Comparison of ENCODE assay signal across 17 cellular contexts in the genomic region with DNA sequence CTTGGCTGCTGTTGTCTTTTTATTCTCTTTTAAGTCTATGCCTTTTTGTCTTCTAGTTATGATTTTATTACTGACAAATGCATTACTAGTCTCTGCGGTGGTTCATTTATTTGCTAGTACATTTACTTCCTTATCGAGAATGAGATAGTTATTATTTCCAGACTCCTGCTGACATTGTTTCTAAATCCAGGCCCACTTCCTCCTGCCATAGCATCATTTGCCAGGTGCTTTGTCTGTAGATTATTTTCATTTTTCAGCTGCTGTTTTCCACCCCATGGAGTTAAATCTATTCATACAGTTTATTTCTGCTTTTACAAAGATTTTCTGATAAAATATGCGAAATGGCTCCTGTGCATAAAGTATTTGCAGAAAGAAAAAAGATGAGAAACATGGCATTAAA.
A peak's percentile ranks its signal among the peaks of the same experiment; 100 is the strongest.
DNase-seq lines count a peak whose midpoint lies in the region; TF ChIP-seq lines count a peak whose summit lies in the region.
"Had no signal": no experiment of that assay in that cellular context is flagged by ENCODE, and none has a peak within 500 bp of the region (broad histone marks: within the 10 kb centered on the region; RNA-seq: fewer than 3 reads in every experiment).

No MANE protein-coding gene starts in this region.

- no peaks in the 10 kb centered on the region for H3K36me3 ChIP-seq in SK-N-SH (replicated peaks in 1 of 2; ENCODE audit: control insufficient read depth in 1 of 2, insufficient read depth in 2 of 2, low read length in 1 of 2)
- no peaks in the 10 kb centered on the region for H3K36me3 ChIP-seq in neural cell (ENCODE audit: insufficient read depth, low read length)
- no peaks in the 10 kb centered on the region for H3K36me3 ChIP-seq in HAP-1 (replicated peaks)
- H3K36me3 ChIP-seq: BLaER1 treated with 17β-estradiol and CSF1 and Interleukin-3, amounts not matched to agents 10 nM and 100 nM had no signal

- TF ChIP-seq EP300 in SK-N-SH (IDR thresholded peaks at IDR 0.05; ENCODE audit: borderline replicate concordance in 1 of 2, low read depth in 1 of 2, low read length in 1 of 2), result peak in 1 of 2 experiments; percentile 71; a peak in 2 of 4 replicates
- TF ChIP-seq EP300 in neural cell (conservative IDR thresholded peaks at IDR 0.05; ENCODE audit: poor library complexity, severe bottlenecking), result no peak

- in situ Hi-C loops in HAP-1 (cut with MboI; ENCODE audit: low sequenced_read_pairs), result no loop called here

- CTCF ChIA-PET in SK-N-SH (lab: Yijun Ruan, JAX), result interaction anchor here (1.2 to 1.5 kb wide), 2 partner anchors 47 to 407 kb away, joined by 3 to 4 read pairs; no protein-coding TSS in a partner anchor

- peak overlapping the region in 1 of 2 experiments; percentile 93; a peak in 2 of 4 replicates for H3K27ac ChIP-seq in SK-N-SH (ENCODE audit: low read depth in 2 of 2, low read length in 1 of 2)
- H3K27ac ChIP-seq in neural cell (ENCODE audit: low read length), result peak overlapping the region; percentile 34
- H3K27ac ChIP-seq: BLaER1 treated with 17β-estradiol and CSF1 and Interleukin-3, amounts not matched to agents 10 nM and 100 nM had no signal

- H3K9me3 ChIP-seq in SK-N-SH, result no peaks in the 10 kb centered on the region
- H3K9me3 ChIP-seq in neural cell (ENCODE audit: low read length), result no peaks in the 10 kb centered on the region
- H3K9me3 ChIP-seq in HAP-1, result no peaks in the 10 kb centered on the region
- H3K9me3 ChIP-seq: BLaER1 treated with 17β-estradiol and CSF1 and Interleukin-3, amounts not matched to agents 10 nM and 100 nM had no signal

- TF ChIP-seq RAD21 in SK-N-SH (IDR thresholded peaks at IDR 0.05; ENCODE audit: low read length) (peak; percentile 17; the same call in 1 of the 2 replicates), neural cell (conservative IDR thresholded peaks at IDR 0.05) (no peak)

- no peaks in the 10 kb centered on the region for H3K27me3 ChIP-seq in SK-N-SH (ENCODE audit: insufficient read depth)
- no peaks in the 10 kb centered on the region for H3K27me3 ChIP-seq in neural cell (ENCODE audit: insufficient read depth, low read depth, low read length)
- no peaks in the 10 kb centered on the region for H3K27me3 ChIP-seq in HAP-1 (ENCODE audit: low read depth)
- H3K27me3 ChIP-seq: BLaER1 treated with 17β-estradiol and CSF1 and Interleukin-3, amounts not matched to agents 10 nM and 100 nM had no signal

- H4K20me1 ChIP-seq in SK-N-SH (ENCODE audit: insufficient read depth) (no peaks in the 10 kb centered on the region), neural cell (ENCODE audit: insufficient read depth) (no peaks in the 10 kb centered on the region)
- H4K20me1 ChIP-seq: BLaER1 treated with 17β-estradiol and CSF1 and Interleukin-3, amounts not matched to agents 10 nM and 100 nM had no signal

- no peak overlapping the region for H3K9ac ChIP-seq in SK-N-SH
- no peak overlapping the region for H3K9ac ChIP-seq in neural cell (ENCODE audit: low read length)
- H3K9ac ChIP-seq: BLaER1 treated with 17β-estradiol and CSF1 and Interleukin-3, amounts not matched to agents 10 nM and 100 nM had no signal

- H3F3A ChIP-seq in SK-N-SH (replicated peaks; ENCODE audit: insufficient read depth) (no peaks in the 10 kb centered on the region), neural cell (ENCODE audit: insufficient read depth, low read length, poor library complexity, severe bottlenecking) (no peaks in the 10 kb centered on the region)

- DNase-seq in NCI-H345 (lab: John Stamatoyannopoulos, UW) (peak; percentile 7), NCI-H345 treated with DMSO at 0.1 percent for 48 hours (lab: John Stamatoyannopoulos, UW; ENCODE audit: unreplicated experiment) (no peak), NCI-H1417 treated with DMSO at 0.1 percent for 48 hours (lab: John Stamatoyannopoulos, UW) (peak; percentile 48), SK-N-SH (no peak), HAP-1 (ENCODE audit: low spot score in 2 of 2) (no peak), middle frontal gyrus (ENCODE audit: extremely low spot score, low spot score) (no peak)
- no peak for DNase-seq in activated effector memory CD4-positive, alpha-beta T cell treated with anti-CD3 and anti-CD28 coated beads, Interleukin-2, amount 50 U/mL, for 16 hours
- DNase-seq: CD8-positive, alpha-beta T cell; DND-41; KBM-7; NCI-H1930; NCI-H2227 treated with DMSO at 0.1 percent for 48 hours; NCI-H774; RPMI8226; SHP77 treated with DMSO at 0.1 percent for 48 hours had no signal

- H3K9me2 ChIP-seq in SK-N-SH (no peaks in the 10 kb centered on the region), neural cell (ENCODE audit: insufficient read depth, low read length) (no peaks in the 10 kb centered on the region)

- H3K4me2 ChIP-seq in SK-N-SH, result no peak overlapping the region
- no peak overlapping the region for H3K4me2 ChIP-seq in neural cell (ENCODE audit: low read length)
- H3K4me2 ChIP-seq: BLaER1 treated with 17β-estradiol and CSF1 and Interleukin-3, amounts not matched to agents 10 nM and 100 nM had no signal

- POLR2A ChIA-PET in SK-N-SH (lab: Yijun Ruan, JAX), result no interaction called here

- TF ChIP-seq CTCF in SK-N-SH (IDR thresholded peaks at IDR 0.05) (no peak), neural cell (IDR thresholded peaks at IDR 0.05; ENCODE audit: poor library complexity, severe bottlenecking) (no peak)

- WGBS in SK-N-SH (ENCODE audit: low lambda C conversion rate), result 10% methylated on average over 3 of the region's 3 CpGs

- H3K79me2 ChIP-seq in SK-N-SH (ENCODE audit: insufficient read depth), result no peaks in the 10 kb centered on the region
- no peaks in the 10 kb centered on the region for H3K79me2 ChIP-seq in neural cell (replicated peaks; ENCODE audit: insufficient read depth, low read length)

- H3K4me3 ChIP-seq in SK-N-SH (ENCODE audit: low read depth in 2 of 2, low read length in 1 of 2) (no peak overlapping the region), neural cell (ENCODE audit: low read length) (no peak overlapping the region), HAP-1 (no peak overlapping the region)
- H3K4me3 ChIP-seq: BLaER1 treated with 17β-estradiol and CSF1 and Interleukin-3, amounts not matched to agents 10 nM and 100 nM had no signal

- H2AFZ ChIP-seq in SK-N-SH (ENCODE audit: low read depth) (no peak overlapping the region), neural cell (ENCODE audit: low read depth, low read length) (no peak overlapping the region)

- H3K4me1 ChIP-seq in SK-N-SH (ENCODE audit: control insufficient read depth in 1 of 2, insufficient read depth in 2 of 2, low read depth in 1 of 2, low read length in 1 of 2) (peaks cover 0 to 3% of the 10 kb centered on the region in 2 experiments; a peak in 2 of 4 replicates), HAP-1 (peaks cover 7% of the 10 kb centered on the region)

TF ChIP-seq in SK-N-SH, 30 proteins besides CTCF, POLR2A, EP300 and RAD21:
- TF ChIP-seq GATA2 (CRISPR knock-in tag; IDR thresholded peaks at IDR 0.05) (peak; percentile 74), RCOR1 (IDR thresholded peaks at IDR 0.05; ENCODE audit: low read length) (peak; percentile 18; the same call in 1 of the 2 replicates), NFIC (IDR thresholded peaks at IDR 0.05; ENCODE audit: borderline replicate concordance) (no peak), FOXJ3 (CRISPR knock-in tag; IDR thresholded peaks at IDR 0.05) (0 out of 2 replicates have a peak, but pooled peaks have one; percentile 47)

TF ChIP-seq in neural cell, 6 proteins besides CTCF, POLR2A, EP300 and RAD21:
- TF ChIP-seq MXI1 (conservative IDR thresholded peaks at IDR 0.05; ENCODE audit: poor library complexity, severe bottlenecking) (no peak), TAF1 (IDR thresholded peaks at IDR 0.05; ENCODE audit: low read depth) (no peak), REST (IDR thresholded peaks at IDR 0.05; ENCODE audit: borderline replicate concordance) (no peak), EZH2 (IDR thresholded peaks at IDR 0.05; ENCODE audit: borderline replicate concordance, insufficient read depth, low read length, poor library complexity, severe bottlenecking) (no peak), POLR2AphosphoS5 (IDR thresholded peaks at IDR 0.05) (no peak)

Comparison
In these comparisons a context has a peak if more than half of its experiments do, and no peak if none do; other contexts are left out.
1. DNase-seq: peak in NCI-H345 (single experiment) and NCI-H1417 treated with DMSO at 0.1 percent for 48 hours (single experiment); none in NCI-H345 treated with DMSO at 0.1 percent for 48 hours (single experiment), SK-N-SH (single experiment), HAP-1 (0 of 2), activated effector memory CD4-positive, alpha-beta T cell treated with anti-CD3 and anti-CD28 coated beads, Interleukin-2, amount 50 U/mL, for 16 hours (single experiment) and middle frontal gyrus (single experiment).